Comparison of ENCODE assay signal across 10 cellular contexts in genomic region chr2:119679846-119680245, GRCh38. TPM values are rescaled to one million over a fixed set of nuclear protein-coding genes. Genes with fewer than 3 reads are reported as not detected.
DNase-seq lines count a peak whose midpoint lies in the region; ATAC-seq and TF ChIP-seq lines count a peak whose summit lies in the region.
"Had no signal": no experiment of that assay in that cellular context is flagged by ENCODE, and none has a peak within 500 bp of the region (broad histone marks: within the 10 kb centered on the region; RNA-seq: fewer than 3 reads in every experiment).

No MANE protein-coding gene starts in this region.

- H3K36me3 Mint-ChIP-seq in nephron (ENCODE audit: low read depth): peaks cover 11% of the 10 kb centered on the region

- H3K4me3 Mint-ChIP-seq in nephron: peak overlapping the region; percentile 82 to 90 (median 86)

- H3K9me3 Mint-ChIP-seq in nephron: no peaks in the 10 kb centered on the region

- H4K20me1 ChIP-seq in BLaER1: peaks cover 50% of the 10 kb centered on the region

- H3K4me1 Mint-ChIP-seq in nephron: peaks cover 32% of the 10 kb centered on the region

- ATAC-seq in GM18505 (IDR thresholded peaks at IDR 0.05; ENCODE audit: unreplicated experiment) (no peak), body of pancreas (no peak)

- intact Hi-C loops in dorsolateral prefrontal cortex (cut with DNase I): no loop called here
- intact Hi-C loops in body of pancreas (cut with DNase I): no loop called here

- peak overlapping the region; percentile 40 to 93 (median 46) for H3K27ac Mint-ChIP-seq in nephron

- no peaks in the 10 kb centered on the region for H3K9me3 ChIP-seq in BLaER1
- no peaks in the 10 kb centered on the region for H3K9me3 ChIP-seq in MG63
- no peaks in the 10 kb centered on the region for H3K9me3 ChIP-seq in body of pancreas

- H3K9ac ChIP-seq in BLaER1: peak overlapping the region; percentile 90

- peaks cover 4% of the 10 kb centered on the region for H3K27me3 Mint-ChIP-seq in nephron (ENCODE audit: low read depth)

- H3K27me3 ChIP-seq in BLaER1: no peaks in the 10 kb centered on the region
- H3K27me3 ChIP-seq in MG63: no peaks in the 10 kb centered on the region
- H3K27me3 ChIP-seq in dorsolateral prefrontal cortex: no peaks in the 10 kb centered on the region
- no peaks in the 10 kb centered on the region for H3K27me3 ChIP-seq in body of pancreas

- DNase-seq in MG63 (no peak), dorsolateral prefrontal cortex (no peak), body of pancreas (no peak), epidermal melanocyte (ENCODE audit: insufficient read length, low spot score) (no peak), HuH-7.5 (ENCODE audit: low spot score) (no peak)
- DNase-seq: erythroblast, NCI-H510A treated with DMSO at 0.1 percent for 48 hours had no signal

- no peak for TF ChIP-seq CTCF in dorsolateral prefrontal cortex (IDR thresholded peaks at IDR 0.05 in 54 of 56, conservative IDR thresholded peaks at IDR 0.05 in 2 of 56; ENCODE audit: low read depth in 1 of 56, partially characterized antibody in 56 of 56)
- no peak for TF ChIP-seq CTCF in nephron (IDR thresholded peaks at IDR 0.05; ENCODE audit: unreplicated experiment in 3 of 3)
- no peak for TF ChIP-seq CTCF in body of pancreas (IDR thresholded peaks at IDR 0.05)

- H3K4me2 ChIP-seq in BLaER1: peak overlapping the region; percentile 95

- peak overlapping the region; percentile 83 for H3K27ac ChIP-seq in BLaER1
- peak overlapping the region in 1 of 59 donors; percentile 55 for H3K27ac ChIP-seq in dorsolateral prefrontal cortex
- H3K27ac ChIP-seq in body of pancreas: no peak overlapping the region

- H3K4me1 ChIP-seq in BLaER1 (peaks cover 29% of the 10 kb centered on the region), body of pancreas (peaks cover 17% of the 10 kb centered on the region)

- H3K4me3 ChIP-seq in BLaER1 (peak overlapping the region; percentile 98), MG63 (peak overlapping the region; percentile 85), dorsolateral prefrontal cortex (peak overlapping the region; percentile 60 to 99 (median 90)), body of pancreas (no peak overlapping the region)

- no peak for TF ChIP-seq POLR2A in GM18505 (IDR thresholded peaks at IDR 0.05; ENCODE audit: borderline replicate concordance, extremely low read depth, insufficient read depth, insufficient read length)
- no peak for TF ChIP-seq POLR2A in body of pancreas (IDR thresholded peaks at IDR 0.05)

- H3K36me3 ChIP-seq in BLaER1 (peaks cover 29% of the 10 kb centered on the region), MG63 (peaks cover 16% of the 10 kb centered on the region), body of pancreas (replicated peaks in 1 of 2; ENCODE audit: insufficient read depth in 1 of 2, low read depth in 2 of 2) (no peaks in the 10 kb centered on the region)

- WGBS in body of pancreas, 2 donors: 70 to 94% methylated on average over 2 of the region's 2 CpGs

RNA-seq across cellular contexts. Expression of gene TMEM177, which starts 0.8 kb away (rescaled TPM):
- total RNA-seq in MG63 (2014; rRNA removed; shearing (Covaris generic); ENCODE audit: low replicate concordance): 15.5 and 27.9 TPM in 2 replicates
- total RNA-seq in dorsolateral prefrontal cortex (10 to 100 TPM; 13.0 to 30.4 (median 20.3) TPM), body of pancreas (1 to 10 TPM; 6.0 to 7.6 TPM)

Comparison
In these comparisons a context has a peak if more than half of its experiments do, and no peak if none do; other contexts are left out.
1. H3K4me3 ChIP-seq: peak in BLaER1 (single experiment), MG63 (single experiment) and dorsolateral prefrontal cortex (59 of 59); none in body of pancreas (0 of 2).